ENCODE assay signal across 1 cellular context in genomic region chr6:90891338-90891715, GRCh38.
TF ChIP-seq lines count a peak whose summit lies in the region.

No MANE protein-coding gene starts in this region.

TF ChIP-seq in GM23338, 12 proteins besides CTCF, POLR2A, EP300 and RAD21 (continued from another document):
- TF ChIP-seq ZNF462 (CRISPR knock-in tag; IDR thresholded peaks at IDR 0.05): no peak
- TF ChIP-seq ZNF331 (CRISPR knock-in tag; IDR thresholded peaks at IDR 0.05; ENCODE audit: low read depth): no peak
- no peak for TF ChIP-seq NANOG (IDR thresholded peaks at IDR 0.05; ENCODE audit: borderline replicate concordance)
- TF ChIP-seq ZNF114 (CRISPR knock-in tag; IDR thresholded peaks at IDR 0.05): no peak
- TF ChIP-seq EZH2 (IDR thresholded peaks at IDR 0.05; ENCODE audit: low read depth, unreplicated experiment): no peak
